13 cellular contexts compared by ENCODE assay signal in genomic region chr12:108046633-108047032, GRCh38.
DNase-seq lines count a peak whose midpoint lies in the region; ATAC-seq and TF ChIP-seq lines count a peak whose summit lies in the region.
"Had no signal": no experiment of that assay in that cellular context is flagged by ENCODE, and none has a peak within 500 bp of the region (broad histone marks: within the 10 kb centered on the region; RNA-seq: fewer than 3 reads in every experiment).

No MANE protein-coding gene starts in this region.

- no peak for TF ChIP-seq POLR2A in vagina (IDR thresholded peaks at IDR 0.05)

- H3K4me3 Mint-ChIP-seq in CD14-positive monocyte: peak overlapping the region in 1 of 2 donors; percentile 52
- H3K4me3 Mint-ChIP-seq: activated CD4-positive, alpha-beta memory T cell treated with anti-CD3 and anti-CD28 coated beads for 36 hours had no signal

- no peaks in the 10 kb centered on the region for H3K79me2 ChIP-seq in osteoblast (ENCODE audit: insufficient read depth, low read length)

- intact Hi-C loops in left ventricle myocardium inferior (cut with micrococcal nuclease) (no loop called here), vagina (cut with DNase I) (no loop called here), CD14-positive monocyte (cut with micrococcal nuclease) (no loop called here)

- H3K9me3 Mint-ChIP-seq in CD14-positive monocyte: peaks cover 0 to 21% (median 8%) of the 10 kb centered on the region in 7 donors
- H3K9me3 Mint-ChIP-seq: activated CD4-positive, alpha-beta memory T cell treated with anti-CD3 and anti-CD28 coated beads for 36 hours had no signal

- H3K9me3 ChIP-seq in left ventricle myocardium inferior (replicated peaks): no peaks in the 10 kb centered on the region
- H3K9me3 ChIP-seq in right atrium auricular region: no peaks in the 10 kb centered on the region
- no peaks in the 10 kb centered on the region for H3K9me3 ChIP-seq in osteoblast (ENCODE audit: low read depth, low read length)
- H3K9me3 ChIP-seq in vagina: no peaks in the 10 kb centered on the region

- peak overlapping the region; percentile 63 for H3K4me2 ChIP-seq in osteoblast (ENCODE audit: insufficient read depth, low read length)

- H3K4me3 ChIP-seq in left ventricle myocardium inferior (peak overlapping the region; percentile 24), right atrium auricular region (peak overlapping the region in 1 of 2 donors; percentile 10), osteoblast (ENCODE audit: insufficient read depth, low read length) (peak overlapping the region; percentile 16), vagina (no peak overlapping the region)
- H3K4me3 ChIP-seq: lung, SK-N-MC had no signal

- ATAC-seq in HG03025 (IDR thresholded peaks at IDR 0.05; ENCODE audit: low FRiP score, unreplicated experiment): no peak
- ATAC-seq in GM18861 (IDR thresholded peaks at IDR 0.05; ENCODE audit: unreplicated experiment): no peak

- H3K36me3 ChIP-seq in left ventricle myocardium inferior (no peaks in the 10 kb centered on the region), right atrium auricular region (no peaks in the 10 kb centered on the region), osteoblast (ENCODE audit: insufficient read depth, low read length) (no peaks in the 10 kb centered on the region), vagina (no peaks in the 10 kb centered on the region)

- peaks cover 8% of the 10 kb centered on the region for H3K4me1 ChIP-seq in left ventricle myocardium inferior
- H3K4me1 ChIP-seq in right atrium auricular region: peaks cover 0 to under 1% of the 10 kb centered on the region in 2 donors
- peaks cover 4% of the 10 kb centered on the region for H3K4me1 ChIP-seq in osteoblast (ENCODE audit: insufficient read depth, low read length)
- peaks cover 8% of the 10 kb centered on the region for H3K4me1 ChIP-seq in vagina

- TF ChIP-seq CTCF in left ventricle myocardium inferior (IDR thresholded peaks at IDR 0.05; ENCODE audit: borderline replicate concordance) (no peak), right atrium auricular region (IDR thresholded peaks at IDR 0.05) (no peak), osteoblast (IDR thresholded peaks at IDR 0.05; ENCODE audit: extremely low read depth, low read depth, low read length) (no peak), vagina (IDR thresholded peaks at IDR 0.05) (no peak), CD14-positive monocyte (IDR thresholded peaks at IDR 0.05) (no peak)

- no peaks in the 10 kb centered on the region for H3K36me3 Mint-ChIP-seq in CD14-positive monocyte
- H3K36me3 Mint-ChIP-seq: activated CD4-positive, alpha-beta memory T cell treated with anti-CD3 and anti-CD28 coated beads for 36 hours had no signal

- DNase-seq in left ventricle myocardium inferior (no peak), right atrium auricular region (ENCODE audit: low spot score) (no peak), osteoblast (ENCODE audit: insufficient read length, low spot score, missing footprints) (no peak), vagina (ENCODE audit: extremely low spot score in 2 of 2) (no peak), CD14-positive monocyte (ENCODE audit: low spot score) (no peak)
- DNase-seq: activated CD4-positive, alpha-beta memory T cell treated with anti-CD3 and anti-CD28 coated beads for 36 hours; DMS 273 treated with DMSO at 0.1 percent for 48 hours; NCI-H1436 had no signal

- H3K27me3 ChIP-seq in left ventricle myocardium inferior (ENCODE audit: low read depth) (peaks cover 51% of the 10 kb centered on the region), right atrium auricular region (no peaks in the 10 kb centered on the region), osteoblast (ENCODE audit: insufficient read depth, low read length) (no peaks in the 10 kb centered on the region), vagina (no peaks in the 10 kb centered on the region)

- H3K27ac ChIP-seq in left ventricle myocardium inferior (replicated peaks) (peak overlapping the region; percentile 63), right atrium auricular region (no peak overlapping the region), cingulate gyrus (ENCODE audit: low read depth, low read length) (peak overlapping the region; percentile 49), osteoblast (ENCODE audit: low read depth, low read length) (no peak overlapping the region), vagina (peak overlapping the region; percentile 5)
- H3K27ac ChIP-seq: SK-N-MC had no signal

- H4K20me1 ChIP-seq in osteoblast (ENCODE audit: insufficient read depth, low read length): no peaks in the 10 kb centered on the region

- H3K27ac Mint-ChIP-seq in CD14-positive monocyte: no peak overlapping the region
- H3K27ac Mint-ChIP-seq: activated CD4-positive, alpha-beta memory T cell treated with anti-CD3 and anti-CD28 coated beads for 36 hours had no signal

- H2AFZ ChIP-seq in osteoblast (ENCODE audit: low read length): peak overlapping the region; percentile 47

- peaks cover 20 to 49% (median 45%) of the 10 kb centered on the region in 3 donors for H3K27me3 Mint-ChIP-seq in CD14-positive monocyte (ENCODE audit: low read depth in 3 of 3)

- H3K4me1 Mint-ChIP-seq in CD14-positive monocyte: peaks cover 24% of the 10 kb centered on the region

Comparison
In these comparisons a context has a peak if more than half of its experiments do, and no peak if none do; other contexts are left out.
1. H3K27ac ChIP-seq: peak in left ventricle myocardium inferior (single experiment), cingulate gyrus (single experiment) and vagina (single experiment); none in right atrium auricular region (0 of 2) and osteoblast (single experiment).
2. H3K4me3 ChIP-seq: peak in left ventricle myocardium inferior (single experiment) and osteoblast (single experiment); none in vagina (0 of 2).